In the genomic region with DNA sequence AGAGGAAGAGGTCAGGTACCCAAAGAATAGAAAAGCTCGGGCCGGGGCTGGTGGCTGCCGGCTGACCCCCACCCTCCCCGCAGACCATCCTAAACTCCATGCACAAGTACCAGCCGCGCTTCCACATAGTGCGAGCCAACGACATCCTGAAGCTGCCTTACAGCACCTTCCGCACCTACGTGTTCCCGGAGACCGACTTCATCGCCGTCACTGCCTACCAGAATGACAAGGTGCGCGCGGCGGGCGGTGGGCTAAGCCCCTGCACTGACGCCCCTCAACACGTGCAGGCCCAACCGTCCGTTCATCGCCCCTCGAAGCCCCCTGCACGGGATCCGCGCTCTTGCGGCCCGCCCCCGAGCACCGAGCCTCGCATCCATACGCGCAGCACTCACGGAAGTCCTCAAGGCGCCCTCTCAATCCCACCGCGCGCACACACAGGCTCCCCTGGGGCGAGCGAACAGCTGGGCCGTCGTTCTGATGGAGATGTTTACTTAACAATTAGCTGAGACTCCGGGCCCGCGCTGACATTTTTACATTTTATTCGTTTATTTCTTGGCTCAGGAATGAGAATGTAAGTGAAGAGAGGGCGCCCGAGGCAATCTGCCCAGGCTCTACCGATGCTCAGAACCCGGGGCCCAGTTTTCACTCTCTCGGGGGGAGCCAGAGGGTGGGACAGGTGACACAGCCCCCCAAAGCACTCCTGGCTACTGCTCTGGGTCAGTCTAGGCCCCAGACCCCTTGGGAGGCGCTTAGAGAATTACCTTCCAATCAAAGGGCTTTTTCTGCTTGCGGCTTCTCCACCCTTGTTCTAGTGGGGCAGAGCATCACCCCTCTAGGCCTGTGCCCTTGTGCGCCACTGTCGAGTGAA, we compare ENCODE assay signal across 10 cellular contexts. TPM values are rescaled to one million over a fixed set of nuclear protein-coding genes. Genes with fewer than 3 reads are reported as not detected.
DNase-seq lines count a peak whose midpoint lies in the region; ATAC-seq and TF ChIP-seq lines count a peak whose summit lies in the region.
"Had no signal": no experiment of that assay in that cellular context is flagged by ENCODE, and none has a peak within 500 bp of the region (broad histone marks: within the 10 kb centered on the region; RNA-seq: fewer than 3 reads in every experiment).

No MANE protein-coding gene starts in this region.

- peaks cover 18 to 23% of the 10 kb centered on the region in 2 donors for H3K4me1 ChIP-seq in esophagus (ENCODE audit: control insufficient read depth in 2 of 2, insufficient read depth in 2 of 2, low read length in 1 of 2)

- DNase-seq in ELF-1 (ENCODE audit: low read depth, low spot score) (peak; percentile 72), NCI-H748 treated with DMSO at 0.1 percent for 48 hours (lab: John Stamatoyannopoulos, UW) (peak; percentile 33), skeletal muscle cell (ENCODE audit: low read depth) (no peak), HEK293T (ENCODE audit: extremely low spot score) (no peak), HuH-7.5 (ENCODE audit: low spot score) (no peak)
- DNase-seq: activated CD4-positive, alpha-beta T cell treated with anti-CD3 and anti-CD28 coated beads, Interleukin-2, amount 50 U/mL, for 1 hour had no signal

- H3K4me3 ChIP-seq in esophagus (ENCODE audit: low read depth in 1 of 2, low read length in 2 of 2) (peak overlapping the region; percentile 18 to 26), skeletal muscle cell (ENCODE audit: low read depth, low read length) (peak overlapping the region; percentile 75)
- H3K4me3 ChIP-seq: mucosa of descending colon had no signal

- POLR2A ChIA-PET in HEK293T (lab: Yijun Ruan, JAX): no interaction called here

- peaks cover 0 to 38% of the 10 kb centered on the region in 2 donors for H3K27me3 ChIP-seq in esophagus (ENCODE audit: control insufficient read depth in 1 of 2, insufficient read depth in 2 of 2, low read length in 2 of 2)

- WGBS in esophagus, 2 donors: 19 to 21% methylated on average over 57 of the region's 57 CpGs

- CTCF ChIA-PET in HEK293T (lab: Yijun Ruan, JAX): interaction anchor here (1.8 kb wide), 1 partner anchor 13 kb away, joined by 4 read pairs; no protein-coding TSS in a partner anchor

- peak overlapping the region; percentile 44 to 56 for H3K27ac ChIP-seq in esophagus (ENCODE audit: low read depth in 2 of 2, low read length in 1 of 2)

- H3K36me3 ChIP-seq in esophagus (ENCODE audit: control insufficient read depth in 2 of 2, insufficient read depth in 2 of 2, low read length in 1 of 2): no peaks in the 10 kb centered on the region

- H3K9me3 ChIP-seq in esophagus (ENCODE audit: control insufficient read depth in 2 of 2, insufficient read depth in 1 of 2, low read depth in 1 of 2, low read length in 1 of 2): peaks cover 0 to 3% of the 10 kb centered on the region in 2 donors
- H3K9me3 ChIP-seq: mucosa of descending colon had no signal

- no peak for ATAC-seq in GM21529 (IDR thresholded peaks at IDR 0.05; ENCODE audit: unreplicated experiment)
- ATAC-seq in HG03460 (IDR thresholded peaks at IDR 0.05; ENCODE audit: unreplicated experiment): no peak
- ATAC-seq: mucosa of descending colon had no signal

TF ChIP-seq in HEK293T, 16 proteins besides CTCF, POLR2A, EP300 and RAD21:
- TF ChIP-seq ARNT (IDR thresholded peaks at IDR 0.05): no peak
- no peak for TF ChIP-seq SUZ12 (IDR thresholded peaks at IDR 0.05)
- no peak for TF ChIP-seq LEF1 (IDR thresholded peaks at IDR 0.05; ENCODE audit: borderline replicate concordance)
- no peak for TF ChIP-seq TARDBP (IDR thresholded peaks at IDR 0.05)
- TF ChIP-seq SP1 (IDR thresholded peaks at IDR 0.05): no peak
- no peak for TF ChIP-seq ZNF384 (IDR thresholded peaks at IDR 0.05)
- TF ChIP-seq NFRKB (IDR thresholded peaks at IDR 0.05): no peak
- TF ChIP-seq, protein P1, sequence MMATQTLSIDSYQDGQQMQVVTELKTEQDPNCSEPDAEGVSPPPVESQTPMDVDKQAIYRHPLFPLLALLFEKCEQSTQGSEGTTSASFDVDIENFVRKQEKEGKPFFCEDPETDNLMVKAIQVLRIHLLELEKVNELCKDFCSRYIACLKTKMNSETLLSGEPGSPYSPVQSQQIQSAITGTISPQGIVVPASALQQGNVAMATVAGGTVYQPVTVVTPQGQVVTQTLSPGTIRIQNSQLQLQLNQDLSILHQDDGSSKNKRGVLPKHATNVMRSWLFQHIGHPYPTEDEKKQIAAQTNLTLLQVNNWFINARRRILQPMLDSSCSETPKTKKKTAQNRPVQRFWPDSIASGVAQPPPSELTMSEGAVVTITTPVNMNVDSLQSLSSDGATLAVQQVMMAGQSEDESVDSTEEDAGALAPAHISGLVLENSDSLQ (IDR thresholded peaks at IDR 0.05): no peak
- TF ChIP-seq CTBP1 (IDR thresholded peaks at IDR 0.05; ENCODE audit: borderline replicate concordance): no peak
- TF ChIP-seq HDGF (IDR thresholded peaks at IDR 0.05; ENCODE audit: borderline replicate concordance): no peak
- TF ChIP-seq BHLHE40 (IDR thresholded peaks at IDR 0.05; ENCODE audit: borderline replicate concordance): no peak
- no peak for TF ChIP-seq ELF4 (IDR thresholded peaks at IDR 0.05)
- no peak for TF ChIP-seq FOXK2 (IDR thresholded peaks at IDR 0.05)
- no peak for TF ChIP-seq FOXM1 (IDR thresholded peaks at IDR 0.05; ENCODE audit: borderline replicate concordance)
- no peak for TF ChIP-seq L3MBTL2 (conservative IDR thresholded peaks at IDR 0.05)
TF ChIP-seq in HEK293T: peak in this region for 0.

RNA-seq across cellular contexts. Expression of a gene that starts 3.6 kb away (rescaled TPM):
- 1 to 10 TPM; 5.6 to 6.2 TPM for polyA plus RNA-seq in esophagus

RNA-seq across cellular contexts. Expression of a gene that starts 49.0 kb away (rescaled TPM):
- polyA plus RNA-seq in esophagus: under 1 TPM in 1 of 2 donors, not detected in 1; 0.01 TPM

Comparison
In these comparisons a context has a peak if more than half of its experiments do, and no peak if none do; other contexts are left out.
1. DNase-seq: peak in ELF-1 (single experiment) and NCI-H748 treated with DMSO at 0.1 percent for 48 hours (single experiment); none in skeletal muscle cell (single experiment), HEK293T (single experiment) and HuH-7.5 (single experiment).